Comparison of ENCODE assay signal across 8 cellular contexts in the genomic region with DNA sequence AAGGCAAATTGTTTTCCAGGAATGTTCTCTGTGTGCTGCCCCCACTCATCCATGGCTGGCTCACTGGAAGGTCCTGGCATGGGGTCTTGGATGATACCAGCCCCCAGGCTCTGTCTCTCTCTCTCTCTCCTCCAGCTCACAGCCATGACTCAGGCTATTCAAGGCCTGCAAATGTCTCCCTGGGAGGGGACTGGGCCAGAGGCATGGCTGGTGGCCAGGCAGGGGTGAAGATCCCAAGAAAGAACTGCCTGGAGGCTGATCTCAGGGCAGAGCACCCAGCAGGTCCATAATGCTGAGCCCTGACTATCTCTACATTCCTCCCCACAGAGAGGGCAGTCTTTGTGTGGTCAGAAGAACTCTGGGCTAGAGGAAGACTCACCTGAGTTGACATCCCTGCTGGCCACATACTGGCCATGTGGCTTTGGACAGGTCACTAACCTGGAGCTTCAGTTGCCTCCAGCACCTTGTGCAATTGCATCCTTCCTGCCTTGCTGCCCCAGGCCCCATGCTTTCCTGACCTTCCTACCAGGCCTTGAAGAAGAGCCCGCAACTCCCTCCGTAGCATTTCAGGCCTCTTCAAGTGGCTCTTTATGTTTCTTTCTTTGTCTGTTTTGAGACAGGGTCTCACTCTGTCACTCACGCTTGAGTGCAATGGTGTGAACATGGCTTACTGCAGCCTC.
DNase-seq lines count a peak whose midpoint lies in the region; ATAC-seq and TF ChIP-seq lines count a peak whose summit lies in the region.

No MANE protein-coding gene starts in this region.

- TF ChIP-seq CTCF in gastroesophageal sphincter (IDR thresholded peaks at IDR 0.05): no peak
- no peak for TF ChIP-seq CTCF in gastrocnemius medialis (IDR thresholded peaks at IDR 0.05 in 4 of 5, conservative IDR thresholded peaks at IDR 0.05 in 1 of 5)

- WGBS in gastroesophageal sphincter (ENCODE audit: low coverage in 1 of 2), 2 donors: 80 to 94% methylated on average over 1 to 2 of the region's 3 CpGs

- ATAC-seq in gastroesophageal sphincter: no peak
- peak in 1 of 2 donors; percentile 12 for ATAC-seq in gastrocnemius medialis
- ATAC-seq in activated T-helper 17 cell treated with anti-CD3 and anti-CD28 coated beads, Interleukin-2, amount 50 U/mL, for 72 hours (replicated peaks): no peak
- no peak for ATAC-seq in HG02623 (IDR thresholded peaks at IDR 0.05; ENCODE audit: unreplicated experiment)

- intact Hi-C loops in gastrocnemius medialis (cut with DNase I; ENCODE audit: low total_unique reads): loop anchor here (2.0 kb wide), 2 partner anchors 25 to 153 kb away; no protein-coding TSS in a partner anchor

- H3K27me3 Mint-ChIP-seq in activated T-helper 17 cell treated with anti-CD3 and anti-CD28 coated beads, Interleukin-2, amount 50 U/mL, for 72 hours: no peaks in the 10 kb centered on the region
- H3K27me3 Mint-ChIP-seq in CD8-positive, alpha-beta memory T cell: peaks cover 0 to 2% of the 10 kb centered on the region in 2 donors

- no peak for TF ChIP-seq EP300 in gastroesophageal sphincter (IDR thresholded peaks at IDR 0.05)

- H3K4me1 ChIP-seq in gastroesophageal sphincter: peaks cover 3 to 61% (median 40%) of the 10 kb centered on the region in 3 donors
- H3K4me1 ChIP-seq in gastrocnemius medialis: peaks cover 45 to 55% of the 10 kb centered on the region in 2 donors
- no peaks in the 10 kb centered on the region for H3K4me1 ChIP-seq in CD8-positive, alpha-beta memory T cell (ENCODE audit: insufficient read depth, low read length)

- H3K27ac ChIP-seq in gastroesophageal sphincter (peak overlapping the region; percentile 29 to 88 (median 78)), gastrocnemius medialis (peak overlapping the region; percentile 80 to 81 (median 80))
- no peak overlapping the region for H3K27ac ChIP-seq in CD8-positive, alpha-beta memory T cell (ENCODE audit: low read depth, low read length)

- no peak overlapping the region for H3K27ac Mint-ChIP-seq in activated T-helper 17 cell treated with anti-CD3 and anti-CD28 coated beads, Interleukin-2, amount 50 U/mL, for 72 hours
- peak overlapping the region in 1 of 8 donors; percentile 15 for H3K27ac Mint-ChIP-seq in CD8-positive, alpha-beta memory T cell

- in situ Hi-C loops in gastrocnemius medialis (cut with MboI; ENCODE audit: low sequenced_read_pairs in 4 of 4): no loop called here

- no peak for TF ChIP-seq POLR2A in gastroesophageal sphincter (IDR thresholded peaks at IDR 0.05)
- no peak for TF ChIP-seq POLR2A in gastrocnemius medialis (IDR thresholded peaks at IDR 0.05)

- H3K36me3 Mint-ChIP-seq in activated T-helper 17 cell treated with anti-CD3 and anti-CD28 coated beads, Interleukin-2, amount 50 U/mL, for 72 hours (ENCODE audit: low read depth): no peaks in the 10 kb centered on the region
- H3K36me3 Mint-ChIP-seq in CD8-positive, alpha-beta memory T cell: no peaks in the 10 kb centered on the region

- H3K36me3 ChIP-seq in gastroesophageal sphincter (no peaks in the 10 kb centered on the region), gastrocnemius medialis (no peaks in the 10 kb centered on the region)
- H3K36me3 ChIP-seq in CD8-positive, alpha-beta memory T cell (ENCODE audit: insufficient read depth, low read length): no peaks in the 10 kb centered on the region

- H3K4me1 Mint-ChIP-seq in activated T-helper 17 cell treated with anti-CD3 and anti-CD28 coated beads, Interleukin-2, amount 50 U/mL, for 72 hours: no peaks in the 10 kb centered on the region
- peaks cover 0 to 3% (median 3%) of the 10 kb centered on the region in 3 donors for H3K4me1 Mint-ChIP-seq in CD8-positive, alpha-beta memory T cell

- POLR2A ChIA-PET in CD8-positive, alpha-beta memory T cell (lab: Charles Lee): no interaction called here

- DNase-seq in Daoy (ENCODE audit: low read depth) (peak; percentile 95), amniotic epithelial cell (ENCODE audit: low read depth) (peak; percentile 81), gastrocnemius medialis (peak in 1 of 2 donors; percentile 38)
- DNase-seq in CD8-positive, alpha-beta memory T cell: no peak
- no peak for DNase-seq in activated CD4-positive, alpha-beta T cell treated with anti-CD3 and anti-CD28 coated beads for 4 hours

- CTCF ChIA-PET in CD8-positive, alpha-beta memory T cell (lab: Charles Lee): no interaction called here

- H3K9me3 ChIP-seq in gastroesophageal sphincter (no peaks in the 10 kb centered on the region), gastrocnemius medialis (no peaks in the 10 kb centered on the region)
- H3K9me3 ChIP-seq in CD8-positive, alpha-beta memory T cell (ENCODE audit: low read length): no peaks in the 10 kb centered on the region

- H3K4me3 Mint-ChIP-seq in activated T-helper 17 cell treated with anti-CD3 and anti-CD28 coated beads, Interleukin-2, amount 50 U/mL, for 72 hours: no peak overlapping the region
- no peak overlapping the region for H3K4me3 Mint-ChIP-seq in CD8-positive, alpha-beta memory T cell

- H3K27me3 ChIP-seq in gastroesophageal sphincter: no peaks in the 10 kb centered on the region
- H3K27me3 ChIP-seq in gastrocnemius medialis: no peaks in the 10 kb centered on the region
- H3K27me3 ChIP-seq in CD8-positive, alpha-beta memory T cell (ENCODE audit: insufficient read depth, low read length, poor library complexity, severe bottlenecking): no peaks in the 10 kb centered on the region

- no peaks in the 10 kb centered on the region for H3K9me3 Mint-ChIP-seq in activated T-helper 17 cell treated with anti-CD3 and anti-CD28 coated beads, Interleukin-2, amount 50 U/mL, for 72 hours
- H3K9me3 Mint-ChIP-seq in CD8-positive, alpha-beta memory T cell: no peaks in the 10 kb centered on the region

- H3K4me3 ChIP-seq in gastroesophageal sphincter (no peak overlapping the region), gastrocnemius medialis (no peak overlapping the region)
- no peak overlapping the region for H3K4me3 ChIP-seq in CD8-positive, alpha-beta memory T cell (ENCODE audit: low read length)

Comparison
In these comparisons a context has a peak if more than half of its experiments do, and no peak if none do; other contexts are left out.
1. DNase-seq: peak in Daoy (single experiment) and amniotic epithelial cell (single experiment); none in CD8-positive, alpha-beta memory T cell (0 of 5) and activated CD4-positive, alpha-beta T cell treated with anti-CD3 and anti-CD28 coated beads for 4 hours (0 of 2).